Comparison of ENCODE assay signal across 1 cellular context in the genomic region with DNA sequence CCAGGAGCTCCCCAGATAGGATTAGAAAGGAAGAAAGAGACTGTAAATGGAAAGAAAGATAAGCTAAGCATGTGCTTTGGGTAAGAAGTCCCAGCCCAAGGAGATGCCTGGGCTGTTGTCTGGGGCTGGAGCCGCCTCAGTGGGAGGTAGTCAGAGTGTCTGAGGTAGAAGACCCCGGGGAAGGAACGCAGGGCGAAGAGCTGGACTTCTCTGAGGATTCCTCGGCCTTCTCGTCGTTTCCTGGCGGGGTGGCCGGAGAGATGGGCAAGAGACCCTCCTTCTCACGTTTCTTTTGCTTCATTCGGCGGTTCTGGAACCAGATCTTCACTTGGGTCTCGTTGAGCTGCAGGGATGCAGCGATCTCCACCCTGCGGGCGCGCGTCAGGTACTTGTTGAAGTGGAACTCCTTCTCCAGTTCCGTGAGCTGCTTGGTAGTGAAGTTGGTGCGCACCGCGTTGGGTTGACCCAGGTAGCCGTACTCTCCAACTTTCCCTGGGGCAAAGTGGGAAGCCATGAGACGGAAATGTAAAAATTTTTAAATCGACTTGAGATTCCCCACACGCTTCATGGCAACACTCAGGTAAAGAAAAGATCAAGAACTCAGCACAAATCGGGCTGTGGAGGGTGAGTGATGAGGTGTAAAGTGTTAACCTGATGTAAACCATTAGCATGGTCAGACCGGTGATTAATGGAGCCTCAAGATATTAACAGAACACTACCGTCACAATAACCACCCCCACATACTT.
TF ChIP-seq lines count a peak whose summit lies in the region.

No MANE protein-coding gene starts in this region.

TF ChIP-seq in HCT116, 20 proteins besides CTCF, POLR2A, EP300 and RAD21 (continued from another document):
- TF ChIP-seq, protein P1, sequence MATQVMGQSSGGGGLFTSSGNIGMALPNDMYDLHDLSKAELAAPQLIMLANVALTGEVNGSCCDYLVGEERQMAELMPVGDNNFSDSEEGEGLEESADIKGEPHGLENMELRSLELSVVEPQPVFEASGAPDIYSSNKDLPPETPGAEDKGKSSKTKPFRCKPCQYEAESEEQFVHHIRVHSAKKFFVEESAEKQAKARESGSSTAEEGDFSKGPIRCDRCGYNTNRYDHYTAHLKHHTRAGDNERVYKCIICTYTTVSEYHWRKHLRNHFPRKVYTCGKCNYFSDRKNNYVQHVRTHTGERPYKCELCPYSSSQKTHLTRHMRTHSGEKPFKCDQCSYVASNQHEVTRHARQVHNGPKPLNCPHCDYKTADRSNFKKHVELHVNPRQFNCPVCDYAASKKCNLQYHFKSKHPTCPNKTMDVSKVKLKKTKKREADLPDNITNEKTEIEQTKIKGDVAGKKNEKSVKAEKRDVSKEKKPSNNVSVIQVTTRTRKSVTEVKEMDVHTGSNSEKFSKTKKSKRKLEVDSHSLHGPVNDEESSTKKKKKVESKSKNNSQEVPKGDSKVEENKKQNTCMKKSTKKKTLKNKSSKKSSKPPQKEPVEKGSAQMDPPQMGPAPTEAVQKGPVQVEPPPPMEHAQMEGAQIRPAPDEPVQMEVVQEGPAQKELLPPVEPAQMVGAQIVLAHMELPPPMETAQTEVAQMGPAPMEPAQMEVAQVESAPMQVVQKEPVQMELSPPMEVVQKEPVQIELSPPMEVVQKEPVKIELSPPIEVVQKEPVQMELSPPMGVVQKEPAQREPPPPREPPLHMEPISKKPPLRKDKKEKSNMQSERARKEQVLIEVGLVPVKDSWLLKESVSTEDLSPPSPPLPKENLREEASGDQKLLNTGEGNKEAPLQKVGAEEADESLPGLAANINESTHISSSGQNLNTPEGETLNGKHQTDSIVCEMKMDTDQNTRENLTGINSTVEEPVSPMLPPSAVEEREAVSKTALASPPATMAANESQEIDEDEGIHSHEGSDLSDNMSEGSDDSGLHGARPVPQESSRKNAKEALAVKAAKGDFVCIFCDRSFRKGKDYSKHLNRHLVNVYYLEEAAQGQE (IDR thresholded peaks at IDR 0.05; ENCODE audit: low read depth) = no peak
- no peak for TF ChIP-seq FOSL1 (IDR thresholded peaks at IDR 0.05; ENCODE audit: low read depth)
- TF ChIP-seq, protein P2, sequence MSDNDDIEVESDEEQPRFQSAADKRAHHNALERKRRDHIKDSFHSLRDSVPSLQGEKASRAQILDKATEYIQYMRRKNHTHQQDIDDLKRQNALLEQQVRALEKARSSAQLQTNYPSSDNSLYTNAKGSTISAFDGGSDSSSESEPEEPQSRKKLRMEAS (IDR thresholded peaks at IDR 0.05) = no peak
- TF ChIP-seq SRF (IDR thresholded peaks at IDR 0.05; ENCODE audit: low read depth) = no peak
- no peak for TF ChIP-seq ELF1 (IDR thresholded peaks at IDR 0.05; ENCODE audit: borderline replicate concordance, low read depth)
- no peak for TF ChIP-seq ZFX (IDR thresholded peaks at IDR 0.05)
